11 cellular contexts compared by ENCODE assay signal in genomic region chr1:20932437-20932977, GRCh38.
DNase-seq lines count a peak whose midpoint lies in the region; ATAC-seq and TF ChIP-seq lines count a peak whose summit lies in the region.
"Had no signal": no experiment of that assay in that cellular context is flagged by ENCODE, and none has a peak within 500 bp of the region (broad histone marks: within the 10 kb centered on the region; RNA-seq: fewer than 3 reads in every experiment).

No MANE protein-coding gene starts in this region.

- H3K36me3 Mint-ChIP-seq in activated CD8-positive, alpha-beta T cell treated with anti-CD3 and anti-CD28 coated beads, Interleukin-2, amount 10 ng/mL, durations not matched to agents 7 days and 5 days (ENCODE audit: low read depth), result peaks cover 14% of the 10 kb centered on the region

- no peak overlapping the region for H3K4me3 Mint-ChIP-seq in activated CD8-positive, alpha-beta T cell treated with anti-CD3 and anti-CD28 coated beads, Interleukin-2, amount 10 ng/mL, durations not matched to agents 7 days and 5 days

- CTCF ChIA-PET in activated CD8-positive, alpha-beta T cell treated with anti-CD3 and anti-CD28 coated beads, Interleukin-2, amount 10 ng/mL, durations not matched to agents 7 days and 5 days (lab: Charles Lee), result interaction anchor here (0.8 to 2.1 kb wide), 2 partner anchors 104 to 263 kb away, joined by 3 to 9 read pairs; no protein-coding TSS in a partner anchor

- POLR2A ChIA-PET in activated CD8-positive, alpha-beta T cell treated with anti-CD3 and anti-CD28 coated beads, Interleukin-2, amount 10 ng/mL, durations not matched to agents 7 days and 5 days (lab: Charles Lee), result interaction anchor here (0.9 kb wide), 1 partner anchor 146 kb away, joined by 4 read pairs; no protein-coding TSS in a partner anchor

- no peak overlapping the region for H3K27ac ChIP-seq in coronary artery

- ATAC-seq in GM18511 (IDR thresholded peaks at IDR 0.05; ENCODE audit: unreplicated experiment) (peak; percentile 50), HG03159 (IDR thresholded peaks at IDR 0.05; ENCODE audit: unreplicated experiment) (peak; percentile 68)
- no peak for ATAC-seq in activated CD8-positive, alpha-beta T cell treated with anti-CD3 and anti-CD28 coated beads, Interleukin-2, amount 10 ng/mL, durations not matched to agents 7 days and 5 days
- ATAC-seq: left cardiac atrium had no signal

- DNase-seq in activated CD8-positive, alpha-beta T cell treated with anti-CD3 and anti-CD28 coated beads, Interleukin-2, amount 10 ng/mL, durations not matched to agents 7 days and 5 days, result no peak
- DNase-seq in stimulated activated CD4-positive, alpha-beta T cell treated with anti-CD3 and anti-CD28 coated beads, Interleukin-2, amount 100 ng/mL, for 48 hours, result peak; percentile 13 to 15
- DNase-seq in NCI-H2107 treated with DMSO at 0.1 percent for 48 hours (lab: John Stamatoyannopoulos, UW; ENCODE audit: unreplicated experiment) (no peak), coronary artery (ENCODE audit: low spot score) (no peak), cerebellum (ENCODE audit: low spot score) (no peak)
- DNase-seq: left cardiac atrium, NCI-H2029, OCI-M1, trophoblast cell had no signal

- peak overlapping the region; percentile 51 for H3K27ac Mint-ChIP-seq in activated CD8-positive, alpha-beta T cell treated with anti-CD3 and anti-CD28 coated beads, Interleukin-2, amount 10 ng/mL, durations not matched to agents 7 days and 5 days

- H3K4me1 Mint-ChIP-seq in activated CD8-positive, alpha-beta T cell treated with anti-CD3 and anti-CD28 coated beads, Interleukin-2, amount 10 ng/mL, durations not matched to agents 7 days and 5 days (ENCODE audit: low read depth), result peaks cover 14% of the 10 kb centered on the region

- H3K27me3 Mint-ChIP-seq in activated CD8-positive, alpha-beta T cell treated with anti-CD3 and anti-CD28 coated beads, Interleukin-2, amount 10 ng/mL, durations not matched to agents 7 days and 5 days (ENCODE audit: low read depth), result no peaks in the 10 kb centered on the region

- no peaks in the 10 kb centered on the region for H3K9me3 Mint-ChIP-seq in activated CD8-positive, alpha-beta T cell treated with anti-CD3 and anti-CD28 coated beads, Interleukin-2, amount 10 ng/mL, durations not matched to agents 7 days and 5 days (ENCODE audit: insufficient read depth)

- no peak for TF ChIP-seq CTCF in coronary artery (IDR thresholded peaks at IDR 0.05)

- H3K4me3 ChIP-seq in coronary artery, result no peak overlapping the region

Comparison
In these comparisons a context has a peak if more than half of its experiments do, and no peak if none do; other contexts are left out.
1. DNase-seq: peak in stimulated activated CD4-positive, alpha-beta T cell treated with anti-CD3 and anti-CD28 coated beads, Interleukin-2, amount 100 ng/mL, for 48 hours (2 of 2); none in activated CD8-positive, alpha-beta T cell treated with anti-CD3 and anti-CD28 coated beads, Interleukin-2, amount 10 ng/mL, durations not matched to agents 7 days and 5 days (single experiment), NCI-H2107 treated with DMSO at 0.1 percent for 48 hours (single experiment), coronary artery (single experiment) and cerebellum (single experiment).